Comparison of ENCODE assay signal across 9 cellular contexts in the genomic region with DNA sequence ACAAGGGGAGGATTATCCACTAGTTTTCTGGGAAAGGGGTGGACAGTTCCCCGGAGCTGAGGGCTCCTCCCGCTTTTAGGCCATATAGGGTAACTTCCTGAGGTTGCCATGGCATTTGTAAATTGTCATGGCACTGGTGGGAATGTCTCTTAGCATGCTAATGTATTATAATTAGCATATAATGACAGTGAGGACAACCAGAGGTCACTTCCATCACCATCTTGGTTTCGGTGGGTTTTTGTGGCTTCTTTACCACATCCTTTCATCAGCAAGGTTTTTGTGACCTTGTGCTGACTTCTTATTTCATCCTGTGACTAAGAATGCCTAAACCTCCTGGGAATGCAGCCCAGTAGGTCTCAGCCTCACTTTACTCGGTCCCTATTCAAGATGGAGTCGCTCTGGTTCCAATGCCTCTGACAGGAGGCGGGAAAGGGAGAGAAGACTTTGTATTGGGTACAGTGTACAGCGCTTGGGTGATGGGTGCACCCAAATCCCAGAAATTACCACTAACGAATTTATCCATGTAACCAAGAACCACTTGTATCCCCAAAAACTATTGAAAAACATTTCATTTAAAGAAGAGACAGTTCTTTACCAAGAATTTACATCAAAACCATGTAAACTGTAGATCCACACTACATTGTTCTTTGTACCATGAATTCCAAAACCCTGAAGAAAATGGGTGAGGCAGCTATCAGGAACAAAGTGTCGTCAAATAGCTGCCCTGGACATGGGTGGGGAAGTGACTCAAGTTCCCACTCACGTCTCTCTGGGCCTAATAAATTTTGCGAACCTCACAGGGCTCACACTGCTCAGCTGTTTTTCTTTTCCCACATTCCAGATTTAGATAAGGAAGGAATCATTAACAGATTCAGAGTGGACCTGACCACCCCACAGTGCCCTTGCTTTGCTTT. TPM values are rescaled to one million over a fixed set of nuclear protein-coding genes. Genes with fewer than 3 reads are reported as not detected.
A peak's percentile ranks its signal among the peaks of the same experiment; 100 is the strongest.
DNase-seq lines count a peak whose midpoint lies in the region; ATAC-seq and TF ChIP-seq lines count a peak whose summit lies in the region.
"Had no signal": no experiment of that assay in that cellular context is flagged by ENCODE, and none has a peak within 500 bp of the region (broad histone marks: within the 10 kb centered on the region; RNA-seq: fewer than 3 reads in every experiment).

No MANE protein-coding gene starts in this region.

- H2AFZ ChIP-seq in KMS-11 (ENCODE audit: low read depth): no peak overlapping the region

- DNase-seq in activated CD4-positive, alpha-beta T cell treated with anti-CD3 and anti-CD28 coated beads, Interleukin-2, amount 10 ng/mL, durations not matched to agents 24 days and 14 days: peak; percentile 78
- no peak for DNase-seq in activated CD4-positive, alpha-beta T cell treated with anti-CD3 and anti-CD28 coated beads for 1 hour
- DNase-seq in brain microvascular endothelial cell (peak; percentile 76), ecto neural progenitor cell (ENCODE audit: low spot score) (no peak), NCI-H187 (lab: John Stamatoyannopoulos, UW) (no peak), dorsolateral prefrontal cortex (no peak)
- peak; percentile 17 for DNase-seq in stimulated activated naive CD8-positive, alpha-beta T cell treated with anti-CD3 and anti-CD28 coated beads, Interleukin-15, Interleukin-2, amounts not matched to agents 100 U/mL and 50 U/mL, for 24 hours

- H3K27me3 Mint-ChIP-seq in activated CD4-positive, alpha-beta T cell treated with anti-CD3 and anti-CD28 coated beads, Interleukin-2, amount 10 ng/mL, durations not matched to agents 24 days and 14 days: peaks cover 15% of the 10 kb centered on the region

- H3K27ac ChIP-seq in KMS-11 (no peak overlapping the region), brain microvascular endothelial cell (no peak overlapping the region), dorsolateral prefrontal cortex (no peak overlapping the region)
- H3K27ac ChIP-seq: upper lobe of left lung had no signal

- in situ Hi-C loops in brain microvascular endothelial cell (cut with HindIII; ENCODE audit: low pct_ligation_motif_present, low sequenced_read_pairs): no loop called here

- no peaks in the 10 kb centered on the region for H4K20me1 ChIP-seq in KMS-11 (ENCODE audit: insufficient read depth)

- H3K4me3 Mint-ChIP-seq in activated CD4-positive, alpha-beta T cell treated with anti-CD3 and anti-CD28 coated beads, Interleukin-2, amount 10 ng/mL, durations not matched to agents 24 days and 14 days: peak overlapping the region; percentile 32

- H3K4me3 ChIP-seq in KMS-11 (IDR thresholded peaks at IDR 0.05; ENCODE audit: insufficient read depth, low read depth, low read length) (no peak overlapping the region), brain microvascular endothelial cell (ENCODE audit: low read depth, low read length) (no peak overlapping the region), dorsolateral prefrontal cortex (no peak overlapping the region)
- H3K4me3 ChIP-seq: upper lobe of left lung had no signal

- H3K36me3 Mint-ChIP-seq in activated CD4-positive, alpha-beta T cell treated with anti-CD3 and anti-CD28 coated beads, Interleukin-2, amount 10 ng/mL, durations not matched to agents 24 days and 14 days (ENCODE audit: low read depth): no peaks in the 10 kb centered on the region

- H3K27ac Mint-ChIP-seq in activated CD4-positive, alpha-beta T cell treated with anti-CD3 and anti-CD28 coated beads, Interleukin-2, amount 10 ng/mL, durations not matched to agents 24 days and 14 days: peak overlapping the region; percentile 25

- H3K4me2 ChIP-seq in KMS-11: peak overlapping the region; percentile 18; the same call in 1 of the 2 replicates

- peak; percentile 55 for ATAC-seq in stimulated activated naive CD8-positive, alpha-beta T cell treated with anti-CD3 and anti-CD28 coated beads, Interleukin-15, Interleukin-2, amounts not matched to agents 100 U/mL and 50 U/mL, for 24 hours

- peaks cover 44% of the 10 kb centered on the region for H3K4me1 ChIP-seq in KMS-11 (ENCODE audit: low read depth, poor library complexity, severe bottlenecking)

- peaks cover 59% of the 10 kb centered on the region for H3K4me1 Mint-ChIP-seq in activated CD4-positive, alpha-beta T cell treated with anti-CD3 and anti-CD28 coated beads, Interleukin-2, amount 10 ng/mL, durations not matched to agents 24 days and 14 days

- no peak overlapping the region for H3K9ac ChIP-seq in KMS-11

- peaks cover 91% of the 10 kb centered on the region for H3K27me3 ChIP-seq in KMS-11 (ENCODE audit: insufficient read depth, low read depth)
- H3K27me3 ChIP-seq in brain microvascular endothelial cell (replicated peaks): no peaks in the 10 kb centered on the region
- no peaks in the 10 kb centered on the region for H3K27me3 ChIP-seq in dorsolateral prefrontal cortex
- H3K27me3 ChIP-seq: upper lobe of left lung had no signal

- H3K36me3 ChIP-seq in KMS-11 (ENCODE audit: insufficient read depth) (no peaks in the 10 kb centered on the region), brain microvascular endothelial cell (replicated peaks) (no peaks in the 10 kb centered on the region)
- H3K36me3 ChIP-seq: upper lobe of left lung had no signal

- intact Hi-C loops in activated CD4-positive, alpha-beta T cell treated with anti-CD3 and anti-CD28 coated beads, Interleukin-2, amount 10 ng/mL, durations not matched to agents 24 days and 14 days (cut with micrococcal nuclease): no loop called here
- intact Hi-C loops in dorsolateral prefrontal cortex (cut with DNase I): no loop called here

- no peak for TF ChIP-seq CTCF in KMS-11 (conservative IDR thresholded peaks at IDR 0.05; ENCODE audit: low read depth, low read length)
- no peak for TF ChIP-seq CTCF in brain microvascular endothelial cell (IDR thresholded peaks at IDR 0.05; ENCODE audit: low read depth, low read length, missing control alignments)
- no peak for TF ChIP-seq CTCF in dorsolateral prefrontal cortex (IDR thresholded peaks at IDR 0.05 in 54 of 56, conservative IDR thresholded peaks at IDR 0.05 in 2 of 56; ENCODE audit: low read depth in 1 of 56, partially characterized antibody in 56 of 56)

- H3K9me3 Mint-ChIP-seq in activated CD4-positive, alpha-beta T cell treated with anti-CD3 and anti-CD28 coated beads, Interleukin-2, amount 10 ng/mL, durations not matched to agents 24 days and 14 days: no peaks in the 10 kb centered on the region

- H3K79me2 ChIP-seq in KMS-11 (ENCODE audit: insufficient read depth, low read depth): no peaks in the 10 kb centered on the region

RNA-seq across cellular contexts. Expression of a gene that starts 8.9 kb away (rescaled TPM):
- total RNA-seq in activated CD4-positive, alpha-beta T cell treated with anti-CD3 and anti-CD28 coated beads, Interleukin-2, amount 10 ng/mL, durations not matched to agents 24 days and 14 days: not detected in 2 replicates
- total RNA-seq in dorsolateral prefrontal cortex: 10 to 100 TPM in 99 of 120 experiments, 1 to 10 TPM in 21; 2.9 to 56.3 (median 15.9) TPM

RNA-seq across cellular contexts. Expression of a gene that starts 50.6 kb away (rescaled TPM):
- total RNA-seq in activated CD4-positive, alpha-beta T cell treated with anti-CD3 and anti-CD28 coated beads, Interleukin-2, amount 10 ng/mL, durations not matched to agents 24 days and 14 days: 2.1 and 4.6 TPM in 2 replicates
- total RNA-seq in dorsolateral prefrontal cortex: 1 to 10 TPM in 64 of 120 experiments, under 1 TPM in 56; 0.11 to 7.5 (median 1.1) TPM

RNA-seq across cellular contexts. Expression of a gene that starts 52.1 kb away (rescaled TPM):
- total RNA-seq in activated CD4-positive, alpha-beta T cell treated with anti-CD3 and anti-CD28 coated beads, Interleukin-2, amount 10 ng/mL, durations not matched to agents 24 days and 14 days: not detected in 2 replicates
- under 1 TPM in 1 of 120 experiments, not detected in 119; 0.35 TPM for total RNA-seq in dorsolateral prefrontal cortex
- total RNA-seq: upper lobe of left lung had no signal

Comparison
In these comparisons a context has a peak if more than half of its experiments do, and no peak if none do; other contexts are left out.
1. DNase-seq: peak in activated CD4-positive, alpha-beta T cell treated with anti-CD3 and anti-CD28 coated beads, Interleukin-2, amount 10 ng/mL, durations not matched to agents 24 days and 14 days (single experiment), brain microvascular endothelial cell (single experiment) and stimulated activated naive CD8-positive, alpha-beta T cell treated with anti-CD3 and anti-CD28 coated beads, Interleukin-15, Interleukin-2, amounts not matched to agents 100 U/mL and 50 U/mL, for 24 hours (single experiment); none in activated CD4-positive, alpha-beta T cell treated with anti-CD3 and anti-CD28 coated beads for 1 hour (single experiment), ecto neural progenitor cell (single experiment), NCI-H187 (0 of 2) and dorsolateral prefrontal cortex (0 of 10).